ENCODE assay signal across 23 cellular contexts in the genomic region with DNA sequence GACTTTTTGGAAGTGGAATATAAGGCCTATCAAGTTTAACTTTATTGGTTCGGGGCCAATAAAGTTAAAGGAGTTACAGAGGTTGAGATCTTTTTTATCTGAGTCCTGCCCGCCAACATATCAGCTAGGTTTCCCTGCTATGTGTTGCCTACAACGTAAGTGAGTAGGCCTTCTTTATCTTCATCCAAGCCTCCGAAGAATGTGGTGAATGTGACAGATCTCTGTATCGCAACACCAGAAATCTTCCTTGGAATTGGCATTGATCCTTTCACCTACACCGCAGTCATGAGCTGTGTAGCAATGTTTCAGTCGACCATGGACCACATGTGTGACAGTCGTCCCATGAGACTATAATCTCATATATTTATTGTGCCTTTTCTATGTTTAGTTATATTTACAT.
"Had no signal": no experiment of that assay in that cellular context is flagged by ENCODE, and none has a peak within 500 bp of the region (broad histone marks: within the 10 kb centered on the region; RNA-seq: fewer than 3 reads in every experiment).

No MANE protein-coding gene starts in this region.

- DNase-seq: dermis blood vessel endothelial cell; dorsolateral prefrontal cortex; effector CD4-positive, alpha-beta T cell; effector memory CD8-positive, alpha-beta T cell; foreskin keratinocyte; heart left ventricle; hypothalamus; immature natural killer cell; left cardiac atrium; left lung; left ventricle myocardium superior; lower lobe of right lung; mesenchymal stem cell; midbrain; naive thymus-derived CD4-positive, alpha-beta T cell had no signal

- H3K36me3 Mint-ChIP-seq: immature natural killer cell; naive thymus-derived CD4-positive, alpha-beta T cell had no signal

- H3K4me1 Mint-ChIP-seq: immature natural killer cell; naive thymus-derived CD4-positive, alpha-beta T cell had no signal

- H3K79me2 ChIP-seq: hepatocyte had no signal

- H3K36me3 ChIP-seq: esophagus muscularis mucosa, gastroesophageal sphincter, heart left ventricle, left lung, lower lobe of right lung had no signal

- H3K4me3 ChIP-seq: coronary artery, dorsolateral prefrontal cortex, esophagus muscularis mucosa, gastroesophageal sphincter, heart left ventricle, hepatocyte, left lung, lower lobe of right lung had no signal

- H3K9me3 ChIP-seq: esophagus muscularis mucosa, gastroesophageal sphincter, heart left ventricle, left lung, lower lobe of right lung had no signal

- H3K4me2 ChIP-seq: hepatocyte had no signal

- H3K4me3 Mint-ChIP-seq: effector memory CD8-positive, alpha-beta T cell; immature natural killer cell; naive thymus-derived CD4-positive, alpha-beta T cell had no signal

- H3K27ac ChIP-seq: coronary artery, dorsolateral prefrontal cortex, esophagus muscularis mucosa, foreskin keratinocyte, gastroesophageal sphincter, heart left ventricle, hepatocyte, left lung, lower lobe of right lung had no signal

- H3K27me3 ChIP-seq: foreskin keratinocyte, hepatocyte had no signal

- H3K27ac Mint-ChIP-seq: effector memory CD8-positive, alpha-beta T cell; immature natural killer cell; naive thymus-derived CD4-positive, alpha-beta T cell had no signal

- H3K4me1 ChIP-seq: esophagus muscularis mucosa, foreskin keratinocyte, gastroesophageal sphincter, left lung, lower lobe of right lung had no signal

- FAIRE-seq: colon, endothelial cell of umbilical vein, frontal cortex, keratinocyte had no signal
